In genomic region chr22:21887841-21888240, GRCh38 we compare ENCODE assay signal across 11 cellular contexts.
"Had no signal": no experiment of that assay in that cellular context is flagged by ENCODE, and none has a peak within 500 bp of the region (broad histone marks: within the 10 kb centered on the region; RNA-seq: fewer than 3 reads in every experiment).

No MANE protein-coding gene starts in this region.

- ATAC-seq: GM23338, HCT116 had no signal

- H3K9me3 ChIP-seq: HAP-1 had no signal

- H3K36me3 ChIP-seq: HAP-1 had no signal

- FAIRE-seq: H1, H54 had no signal

- DNase-seq: GM23248, GOT3, H7, H9, HCEC 1CT, HFFc6 had no signal

- H3K4me1 ChIP-seq: HAP-1 had no signal

- H3K9ac ChIP-seq: GM23248 had no signal

- H3K4me3 ChIP-seq: GM23248, GM23338, HAP-1 had no signal

- H3K4me2 ChIP-seq: GM23338 had no signal

- H2AFZ ChIP-seq: GM23248, GM23338 had no signal

- H3K27ac ChIP-seq: GM23248 had no signal
